18 cellular contexts compared by ENCODE assay signal in genomic region chr5:75513841-75514240, GRCh38. TPM values are rescaled to one million over a fixed set of nuclear protein-coding genes. Genes with fewer than 3 reads are reported as not detected.
DNase-seq lines count a peak whose midpoint lies in the region; ATAC-seq, FAIRE-seq and TF ChIP-seq lines count a peak whose summit lies in the region.
"Had no signal": no experiment of that assay in that cellular context is flagged by ENCODE, and none has a peak within 500 bp of the region (broad histone marks: within the 10 kb centered on the region; RNA-seq: fewer than 3 reads in every experiment).

No MANE protein-coding gene starts in this region.

- H3K4me3 Mint-ChIP-seq in stimulated activated naive CD8-positive, alpha-beta T cell treated with anti-CD3 and anti-CD28 coated beads, Interleukin-15, Interleukin-2, amounts not matched to agents 100 ng/mL and 50 ng/mL, for 24 hours = peak overlapping the region; percentile 93
- H3K4me3 Mint-ChIP-seq in stimulated activated naive CD8-positive, alpha-beta T cell treated with anti-CD3 and anti-CD28 coated beads, Interleukin-15, amount 100 ng/mL, for 72 hours = peak overlapping the region in 1 of 2 donors; percentile 82
- no peak overlapping the region for H3K4me3 Mint-ChIP-seq in T-helper 17 cell
- H3K4me3 Mint-ChIP-seq: activated naive CD4-positive, alpha-beta T cell treated with anti-CD3 and anti-CD28 coated beads for 36 hours had no signal

- H3K9ac ChIP-seq in PC-3 (ENCODE audit: low read length) = no peak overlapping the region
- H3K9ac ChIP-seq: parathyroid adenoma had no signal

- no peaks in the 10 kb centered on the region for H3K36me3 ChIP-seq in PC-3 (ENCODE audit: low read depth, low read length)
- H3K36me3 ChIP-seq: upper lobe of left lung had no signal

- H4K20me1 ChIP-seq in PC-3 (ENCODE audit: low read length) = no peaks in the 10 kb centered on the region

- CTCF ChIA-PET in PC-3 (lab: Charles Lee) = no interaction called here

- peaks cover 15% of the 10 kb centered on the region for H3K4me1 ChIP-seq in PC-3 (ENCODE audit: insufficient read depth, low read length)

- TF ChIP-seq CTCF in PC-3 (conservative IDR thresholded peaks at IDR 0.05; ENCODE audit: low read depth, low read length) = no peak

- H3K9me3 Mint-ChIP-seq in stimulated activated naive CD8-positive, alpha-beta T cell treated with anti-CD3 and anti-CD28 coated beads, Interleukin-15, Interleukin-2, amounts not matched to agents 100 ng/mL and 50 ng/mL, for 24 hours = no peaks in the 10 kb centered on the region
- H3K9me3 Mint-ChIP-seq in stimulated activated naive CD8-positive, alpha-beta T cell treated with anti-CD3 and anti-CD28 coated beads, Interleukin-15, amount 100 ng/mL, for 72 hours = no peaks in the 10 kb centered on the region
- H3K9me3 Mint-ChIP-seq: activated naive CD4-positive, alpha-beta T cell treated with anti-CD3 and anti-CD28 coated beads for 36 hours; central memory CD8-positive, alpha-beta T cell had no signal

- no peak overlapping the region for H3K27ac Mint-ChIP-seq in stimulated activated naive CD8-positive, alpha-beta T cell treated with anti-CD3 and anti-CD28 coated beads, Interleukin-15, Interleukin-2, amounts not matched to agents 100 ng/mL and 50 ng/mL, for 24 hours
- H3K27ac Mint-ChIP-seq in stimulated activated naive CD8-positive, alpha-beta T cell treated with anti-CD3 and anti-CD28 coated beads, Interleukin-15, amount 100 ng/mL, for 72 hours = no peak overlapping the region
- no peak overlapping the region for H3K27ac Mint-ChIP-seq in T-helper 17 cell
- H3K27ac Mint-ChIP-seq: activated CD8-positive, alpha-beta T cell treated with anti-CD3 and anti-CD28 coated beads, Interleukin-2, amount 10 ng/mL, durations not matched to agents 7 days and 5 days; activated naive CD4-positive, alpha-beta T cell treated with anti-CD3 and anti-CD28 coated beads for 36 hours had no signal

- no peaks in the 10 kb centered on the region for H3K9me2 ChIP-seq in PC-3 (replicated peaks; ENCODE audit: low read length)

- BruUV-seq in PC-3 (replicated peaks; lab: Mats Ljungman, UMichigan) = no TSS peak

- 0 out of 2 replicates have a peak overlapping the region, but pooled peaks have one; percentile 9 for H2AFZ ChIP-seq in PC-3 (ENCODE audit: low read length)
- H2AFZ ChIP-seq: parathyroid adenoma had no signal

- peaks cover 84% of the 10 kb centered on the region for H3K79me2 ChIP-seq in PC-3 (ENCODE audit: low read length)

- H3K27me3 ChIP-seq in PC-3 (ENCODE audit: low read length) = no peaks in the 10 kb centered on the region
- H3K27me3 ChIP-seq: upper lobe of left lung had no signal

- POLR2A ChIA-PET in PC-3 (lab: Charles Lee; ENCODE audit: unreplicated experiment) = no interaction called here

- H3K9me3 ChIP-seq in PC-3 (ENCODE audit: low read length) (no peaks in the 10 kb centered on the region), T-helper 17 cell (ENCODE audit: control insufficient read depth, low read length, poor library complexity, severe bottlenecking) (no peaks in the 10 kb centered on the region)
- H3K9me3 ChIP-seq: upper lobe of left lung had no signal

- H3K4me2 ChIP-seq in PC-3 (ENCODE audit: low read length) = peak overlapping the region; percentile 87

- intact Hi-C loops in PC-3 (cut with micrococcal nuclease) = loop anchor here (2.0 to 5.0 kb wide), 3 partner anchors 53 to 277 kb away; partner anchors contain the start of gene ANKRD31

- H3K4me3 ChIP-seq in PC-3 (ENCODE audit: low read length) = peak overlapping the region; percentile 83
- H3K4me3 ChIP-seq: lung, upper lobe of left lung had no signal

- peaks cover 26% of the 10 kb centered on the region for H3K36me3 Mint-ChIP-seq in stimulated activated naive CD8-positive, alpha-beta T cell treated with anti-CD3 and anti-CD28 coated beads, Interleukin-15, Interleukin-2, amounts not matched to agents 100 ng/mL and 50 ng/mL, for 24 hours (ENCODE audit: low read depth)
- no peaks in the 10 kb centered on the region for H3K36me3 Mint-ChIP-seq in T-helper 17 cell (ENCODE audit: low read depth)

- no peaks in the 10 kb centered on the region for H3K27me3 Mint-ChIP-seq in stimulated activated naive CD8-positive, alpha-beta T cell treated with anti-CD3 and anti-CD28 coated beads, Interleukin-15, Interleukin-2, amounts not matched to agents 100 ng/mL and 50 ng/mL, for 24 hours
- H3K27me3 Mint-ChIP-seq in stimulated activated naive CD8-positive, alpha-beta T cell treated with anti-CD3 and anti-CD28 coated beads, Interleukin-15, amount 100 ng/mL, for 72 hours = no peaks in the 10 kb centered on the region
- H3K27me3 Mint-ChIP-seq in T-helper 17 cell = no peaks in the 10 kb centered on the region
- H3K27me3 Mint-ChIP-seq: central memory CD8-positive, alpha-beta T cell had no signal

- ATAC-seq in stimulated activated naive CD8-positive, alpha-beta T cell treated with anti-CD3 and anti-CD28 coated beads, Interleukin-15, amount 100 ng/mL, for 72 hours = no peak
- ATAC-seq in PC-3 = no peak
- no peak for ATAC-seq in T-helper 17 cell
- ATAC-seq in GM18517 (IDR thresholded peaks at IDR 0.05; ENCODE audit: unreplicated experiment) = no peak
- ATAC-seq: activated CD8-positive, alpha-beta T cell treated with anti-CD3 and anti-CD28 coated beads, Interleukin-2, amount 10 ng/mL, durations not matched to agents 7 days and 5 days had no signal

- H3F3A ChIP-seq in PC-3 (ENCODE audit: low read length, unreplicated experiment) = no peaks in the 10 kb centered on the region

- FAIRE-seq in islet of Langerhans (lab: Jason Lieb, UNC) = peak; percentile 9

- H3K27ac ChIP-seq in PC-3 (ENCODE audit: low read length) = no peak overlapping the region
- H3K27ac ChIP-seq: parathyroid adenoma, upper lobe of left lung had no signal

- DNase-seq in stimulated activated naive CD8-positive, alpha-beta T cell treated with anti-CD3 and anti-CD28 coated beads, Interleukin-15, amount 100 ng/mL, for 72 hours = no peak
- DNase-seq in PC-3 (no peak), T-helper 17 cell (no peak), hippocampal formation (lab: John Stamatoyannopoulos, UW) (no peak), NCI-H82 treated with DMSO at 0.1 percent for 48 hours (lab: John Stamatoyannopoulos, UW; ENCODE audit: unreplicated experiment) (no peak)
- DNase-seq: activated CD8-positive, alpha-beta T cell treated with anti-CD3 and anti-CD28 coated beads, Interleukin-2, amount 10 ng/mL, durations not matched to agents 7 days and 5 days; activated naive CD4-positive, alpha-beta T cell treated with anti-CD3 and anti-CD28 coated beads for 36 hours; AML-193; NCI-H2171 treated with DMSO at 0.1 percent for 48 hours; RPMI8226; T-helper 9 cell; upper lobe of left lung had no signal

- H3K4me1 Mint-ChIP-seq in stimulated activated naive CD8-positive, alpha-beta T cell treated with anti-CD3 and anti-CD28 coated beads, Interleukin-15, Interleukin-2, amounts not matched to agents 100 ng/mL and 50 ng/mL, for 24 hours (ENCODE audit: low read depth) = peaks cover 71% of the 10 kb centered on the region
- peaks cover 54% of the 10 kb centered on the region for H3K4me1 Mint-ChIP-seq in stimulated activated naive CD8-positive, alpha-beta T cell treated with anti-CD3 and anti-CD28 coated beads, Interleukin-15, amount 100 ng/mL, for 72 hours
- H3K4me1 Mint-ChIP-seq in T-helper 17 cell = peaks cover 40% of the 10 kb centered on the region

RNA-seq across cellular contexts. Expression of gene POLK, which starts 2.1 kb away (rescaled TPM):
- 6.5 and 9.0 TPM in 2 replicates for total RNA-seq in PC-3 (2014; rRNA removed)
- 10 to 100 TPM; 18.8 to 23.4 TPM for total RNA-seq in T-helper 17 cell

RNA-seq across cellular contexts. Expression of gene CERT1, which starts 2.4 kb away (rescaled TPM):
- 5.6 and 6.5 TPM in 2 replicates for total RNA-seq in PC-3 (2014; rRNA removed)
- 10 to 100 TPM; 29.9 to 37.2 TPM for total RNA-seq in T-helper 17 cell
